Comparison of ENCODE assay signal across 16 cellular contexts in the genomic region with DNA sequence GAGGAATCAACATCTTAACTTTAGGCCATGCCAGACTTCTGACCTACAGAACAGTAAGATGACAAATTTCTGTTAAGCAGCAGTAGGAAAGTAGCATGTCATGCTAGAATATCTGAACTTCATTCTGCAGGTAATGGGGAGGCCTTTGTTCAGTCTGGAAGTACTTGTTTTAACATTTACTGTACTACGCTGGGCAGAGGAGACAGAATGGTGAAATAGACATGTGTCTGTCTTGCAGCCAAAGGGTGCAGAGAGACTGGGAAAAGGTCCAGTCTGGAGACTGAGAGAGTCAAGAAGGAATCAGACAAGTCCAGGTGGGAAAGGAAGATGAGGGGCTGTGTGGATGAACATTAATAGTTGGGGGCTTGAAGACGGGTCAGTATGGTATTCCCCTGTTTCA. TPM values are rescaled to one million over a fixed set of nuclear protein-coding genes. Genes with fewer than 3 reads are reported as not detected.
A peak's percentile ranks its signal among the peaks of the same experiment; 100 is the strongest.
DNase-seq lines count a peak whose midpoint lies in the region; ATAC-seq and TF ChIP-seq lines count a peak whose summit lies in the region.
"Had no signal": no experiment of that assay in that cellular context is flagged by ENCODE, and none has a peak within 500 bp of the region (broad histone marks: within the 10 kb centered on the region; RNA-seq: fewer than 3 reads in every experiment).

No MANE protein-coding gene starts in this region.

- no peaks in the 10 kb centered on the region for H3K27me3 Mint-ChIP-seq in glutamatergic neuron (ENCODE audit: unreplicated experiment)
- H3K27me3 Mint-ChIP-seq: activated naive CD4-positive, alpha-beta T cell treated with anti-CD3 and anti-CD28 coated beads, Interleukin-2, amount 50 U/mL, for 24 hours had no signal

- no TSS peak for BruUV-seq in A673 (replicated peaks; lab: Mats Ljungman, UMichigan)

- H3K9me3 Mint-ChIP-seq in glutamatergic neuron (ENCODE audit: unreplicated experiment) = peaks cover 2% of the 10 kb centered on the region
- H3K9me3 Mint-ChIP-seq: activated naive CD4-positive, alpha-beta T cell treated with anti-CD3 and anti-CD28 coated beads, Interleukin-2, amount 50 U/mL, for 24 hours had no signal

- H3K4me3 ChIP-seq in A673 (ENCODE audit: low read depth, low read length, poor library complexity, severe bottlenecking) = no peak overlapping the region
- H3K4me3 ChIP-seq: GM23248, prostate gland, thyroid gland had no signal

- H3K27ac ChIP-seq in 22Rv1 = 0 out of 2 replicates have a peak overlapping the region, but pooled peaks have one; percentile 1
- no peak overlapping the region for H3K27ac ChIP-seq in A673 (ENCODE audit: low read depth, low read length, poor library complexity, severe bottlenecking)
- H3K27ac ChIP-seq: GM23248, prostate gland, thyroid gland had no signal

- no peaks in the 10 kb centered on the region for H3K27me3 ChIP-seq in A673 (replicated peaks; ENCODE audit: insufficient read depth, low read depth, low read length, poor library complexity)
- H3K27me3 ChIP-seq: thyroid gland had no signal

- POLR2A ChIA-PET in A673 (lab: Charles Lee; ENCODE audit: low non-redundant PET) = no interaction called here

- TF ChIP-seq CTCF in 22Rv1 (IDR thresholded peaks at IDR 0.05) = no peak
- no peak for TF ChIP-seq CTCF in glutamatergic neuron (IDR thresholded peaks at IDR 0.05; ENCODE audit: partially characterized antibody, unreplicated experiment)
- no peak for TF ChIP-seq CTCF in A673 (conservative IDR thresholded peaks at IDR 0.05; ENCODE audit: low read depth, low read length)

- no peaks in the 10 kb centered on the region for H3K4me1 Mint-ChIP-seq in glutamatergic neuron (ENCODE audit: low read depth, unreplicated experiment)

- H3K36me3 ChIP-seq in A673 (ENCODE audit: insufficient read depth, low read length, poor library complexity, severe bottlenecking) = peaks cover 56% of the 10 kb centered on the region

- H3K9me3 ChIP-seq in A673 (ENCODE audit: low read depth, low read length, poor library complexity, severe bottlenecking) = no peaks in the 10 kb centered on the region
- H3K9me3 ChIP-seq: prostate gland, thyroid gland had no signal

- H3K4me1 ChIP-seq in A673 (ENCODE audit: insufficient read depth, low read length, poor library complexity, severe bottlenecking) = no peaks in the 10 kb centered on the region
- H3K4me1 ChIP-seq: prostate gland, thyroid gland had no signal

- intact Hi-C loops in A673 (cut with micrococcal nuclease; ENCODE audit: unreplicated experiment) = no loop called here

- peak overlapping the region; percentile 14 for H3K27ac Mint-ChIP-seq in glutamatergic neuron (ENCODE audit: unreplicated experiment)
- H3K27ac Mint-ChIP-seq: activated naive CD4-positive, alpha-beta T cell treated with anti-CD3 and anti-CD28 coated beads, Interleukin-2, amount 50 U/mL, for 24 hours; T-helper 1 cell treated with Interleukin-12 subunit alpha and Interleukin-12 subunit beta and Interleukin-4 antibody, amounts not matched to agents 30 μg/mL and 1 μg/mL, for 36 hours had no signal

- CTCF ChIA-PET in A673 (lab: Charles Lee) = no interaction called here

- DNase-seq in glutamatergic neuron (no peak), T1000 (lab: John Stamatoyannopoulos, UW) (no peak), A673 (ENCODE audit: low spot score) (no peak), 8988T (no peak)
- DNase-seq: cerebellar nuclear complex, DMS79, GM23248, NCI-H2029, thyroid gland had no signal

- H3K4me3 Mint-ChIP-seq in glutamatergic neuron (ENCODE audit: unreplicated experiment) = no peak overlapping the region
- H3K4me3 Mint-ChIP-seq: activated naive CD4-positive, alpha-beta T cell treated with anti-CD3 and anti-CD28 coated beads, Interleukin-2, amount 50 U/mL, for 24 hours; T-helper 1 cell treated with Interleukin-12 subunit alpha and Interleukin-12 subunit beta and Interleukin-4 antibody, amounts not matched to agents 30 μg/mL and 1 μg/mL, for 36 hours had no signal

- peaks cover 12% of the 10 kb centered on the region for H3K36me3 Mint-ChIP-seq in glutamatergic neuron (ENCODE audit: unreplicated experiment)
- H3K36me3 Mint-ChIP-seq: activated naive CD4-positive, alpha-beta T cell treated with anti-CD3 and anti-CD28 coated beads, Interleukin-2, amount 50 U/mL, for 24 hours had no signal

- ATAC-seq in GM18511 (IDR thresholded peaks at IDR 0.05; ENCODE audit: unreplicated experiment) = peak; percentile 2
- ATAC-seq in HG03066 (IDR thresholded peaks at IDR 0.05; ENCODE audit: low read depth, unreplicated experiment) = peak; percentile 6
- ATAC-seq in HG03354 (IDR thresholded peaks at IDR 0.05; ENCODE audit: poor library complexity, severe bottlenecking, unreplicated experiment) = no peak

RNA-seq across cellular contexts. Expression of a gene that starts 17.5 kb away (rescaled TPM):
- total RNA-seq in glutamatergic neuron (ENCODE audit: unreplicated experiment) = 6.7 TPM
- 19.7 and 24.0 TPM in 2 replicates for total RNA-seq in A673 (2021)

RNA-seq across cellular contexts. Expression of a gene that starts 43.1 kb away (rescaled TPM):
- total RNA-seq in glutamatergic neuron (ENCODE audit: unreplicated experiment) (67.0 TPM), A673 (2021) (25.6 and 26.8 TPM in 2 replicates)
